In genomic region chr15:91891788-91892187, GRCh38 we compare ENCODE assay signal across 22 cellular contexts. TPM values are rescaled to one million over a fixed set of nuclear protein-coding genes. Genes with fewer than 3 reads are reported as not detected.
DNase-seq lines count a peak whose midpoint lies in the region; ATAC-seq, FAIRE-seq and TF ChIP-seq lines count a peak whose summit lies in the region.
"Had no signal": no experiment of that assay in that cellular context is flagged by ENCODE, and none has a peak within 500 bp of the region (broad histone marks: within the 10 kb centered on the region; RNA-seq: fewer than 3 reads in every experiment).

No MANE protein-coding gene starts in this region.

- 74% methylated on average over 2 of the region's 2 CpGs for WGBS in suprapubic skin

- FAIRE-seq in kidney (lab: Jason Lieb, UNC), result no peak

- H3K27ac ChIP-seq in suprapubic skin (no peak overlapping the region), kidney (ENCODE audit: low read depth in 2 of 2, low read length in 2 of 2) (no peak overlapping the region)
- H3K27ac ChIP-seq: prostate gland had no signal

- H3K27me3 ChIP-seq in suprapubic skin, result no peaks in the 10 kb centered on the region

- TF ChIP-seq CTCF in suprapubic skin (IDR thresholded peaks at IDR 0.05), result no peak
- no peak for TF ChIP-seq CTCF in kidney (IDR thresholded peaks at IDR 0.05; ENCODE audit: borderline replicate concordance, extremely low read depth, insufficient read depth)

- TF ChIP-seq EP300 in suprapubic skin (IDR thresholded peaks at IDR 0.05), result no peak

- peak; percentile 29 for DNase-seq in COR-L47 (lab: John Stamatoyannopoulos, UW)
- peak; percentile 31 for DNase-seq in NCI-H2029 (lab: John Stamatoyannopoulos, UW)
- DNase-seq in SHP77 (lab: John Stamatoyannopoulos, UW), result peak; percentile 3 to 37
- peak; percentile 39 for DNase-seq in left cardiac atrium
- no peak for DNase-seq in suprapubic skin (ENCODE audit: low spot score in 2 of 2)
- DNase-seq in kidney, result no peak
- DNase-seq: activated CD8-positive, alpha-beta memory T cell treated with anti-CD3 and anti-CD28 coated beads, Interleukin-2, amount 50 U/mL, for 4 hours; aorta; CD4-positive, alpha-beta T cell; central memory CD4-positive, alpha-beta T cell; IMR-90; mesenchymal stem cell; NCI-H1694; stimulated activated CD8-positive, alpha-beta memory T cell treated with anti-CD3 and anti-CD28 coated beads, Interleukin-4, amount 100 ng/mL, for 48 hours; trophoblast cell had no signal

- intact Hi-C loops in left cardiac atrium (cut with DNase I), result no loop called here
- intact Hi-C loops in kidney (cut with DNase I), result no loop called here

- H3K9me3 ChIP-seq in suprapubic skin (no peaks in the 10 kb centered on the region), kidney (ENCODE audit: control insufficient read depth in 1 of 2, low read length in 2 of 2) (peaks cover 0 to 10% of the 10 kb centered on the region in 2 donors)
- H3K9me3 ChIP-seq: prostate gland had no signal

- ATAC-seq in left cardiac atrium (peak; percentile 57 to 80), GM19328 (IDR thresholded peaks at IDR 0.05; ENCODE audit: unreplicated experiment) (no peak)
- ATAC-seq: activated naive CD4-positive, alpha-beta T cell treated with anti-CD3 and anti-CD28 coated beads, Interleukin-2, amount 50 U/mL, for 72 hours; activated T-helper 17 cell treated with anti-CD3 and anti-CD28 coated beads, Interleukin-2, amount 50 U/mL, for 72 hours; SK-N-SH treated with all-trans-retinoic acid at 6 μM for 48 hours; WTC11 had no signal

- H3K9ac ChIP-seq in kidney (ENCODE audit: low read length in 2 of 2), result no peak overlapping the region

- H3K4me1 ChIP-seq in suprapubic skin (peaks cover 63% of the 10 kb centered on the region), kidney (ENCODE audit: control insufficient read depth in 1 of 2, insufficient read depth in 1 of 2, low read depth in 1 of 2, low read length in 2 of 2) (no peaks in the 10 kb centered on the region)
- H3K4me1 ChIP-seq: prostate gland had no signal

- no peak overlapping the region for H3K4me3 ChIP-seq in suprapubic skin
- no peak overlapping the region for H3K4me3 ChIP-seq in kidney (ENCODE audit: low read length in 2 of 2)
- H3K4me3 ChIP-seq: prostate gland had no signal

- no peaks in the 10 kb centered on the region for H3K36me3 ChIP-seq in suprapubic skin
- no peaks in the 10 kb centered on the region for H3K36me3 ChIP-seq in kidney (ENCODE audit: control insufficient read depth in 1 of 2, insufficient read depth in 2 of 2, low read length in 2 of 2)
- H3K36me3 ChIP-seq: prostate gland had no signal

- TF ChIP-seq POLR2A in suprapubic skin (IDR thresholded peaks at IDR 0.05), result no peak

RNA-seq across cellular contexts. Expression of gene SLCO3A1, which starts 38.3 kb away (rescaled TPM):
- 10 to 100 TPM; 37.8 to 47.7 TPM for total RNA-seq in left cardiac atrium
- total RNA-seq in suprapubic skin, result 100 to 1,000 TPM in 1 of 4 donors, 10 to 100 TPM in 3; 29.0 to 131 (median 44.6) TPM
- total RNA-seq in kidney, result 59.4 TPM
- 12.8 TPM for polyA plus RNA-seq in kidney (ENCODE audit: insufficient read depth, low read depth, low replicate concordance)
- total RNA-seq: G401 had no signal

Comparison
In these comparisons a context has a peak if more than half of its experiments do, and no peak if none do; other contexts are left out.
1. DNase-seq: peak in COR-L47 (single experiment), NCI-H2029 (single experiment), SHP77 (2 of 2) and left cardiac atrium (single experiment); none in suprapubic skin (0 of 2) and kidney (single experiment).